In genomic region chr6:154410215-154410614, GRCh38 we compare ENCODE assay signal across 10 cellular contexts. TPM values are rescaled to one million over a fixed set of nuclear protein-coding genes. Genes with fewer than 3 reads are reported as not detected.
DNase-seq lines count a peak whose midpoint lies in the region; ATAC-seq and TF ChIP-seq lines count a peak whose summit lies in the region.
"Had no signal": no experiment of that assay in that cellular context is flagged by ENCODE, and none has a peak within 500 bp of the region (broad histone marks: within the 10 kb centered on the region; RNA-seq: fewer than 3 reads in every experiment).

No MANE protein-coding gene starts in this region.

- H4K20me1 ChIP-seq in SK-N-SH (ENCODE audit: insufficient read depth), result no peaks in the 10 kb centered on the region

- H2AFZ ChIP-seq in SK-N-SH (ENCODE audit: low read depth), result peak overlapping the region; percentile 89; the same call in 1 of the 2 replicates
- H2AFZ ChIP-seq in parathyroid adenoma, result no peak overlapping the region

- H3K27ac ChIP-seq in AG04450 (ENCODE audit: low read depth, low read length) (peak overlapping the region; percentile 96), SK-N-SH (ENCODE audit: low read depth in 2 of 2, low read length in 1 of 2) (peak overlapping the region; percentile 88 to 99), parathyroid adenoma (peak overlapping the region; percentile 29)

- peaks cover 12 to 16% of the 10 kb centered on the region in 2 experiments for H3K36me3 ChIP-seq in SK-N-SH (replicated peaks in 1 of 2; ENCODE audit: control insufficient read depth in 1 of 2, insufficient read depth in 2 of 2, low read length in 1 of 2)
- no peaks in the 10 kb centered on the region for H3K36me3 ChIP-seq in parathyroid adenoma (ENCODE audit: control insufficient read depth, insufficient read depth, low read length)

- CTCF ChIA-PET in AG04450 (lab: Charles Lee), result no interaction called here
- CTCF ChIA-PET in SK-N-SH (lab: Yijun Ruan, JAX), result no interaction called here

- H3K9me3 ChIP-seq in AG04450 (ENCODE audit: control insufficient read depth, insufficient read depth, low read length) (no peaks in the 10 kb centered on the region; the same call in none of the 2 replicates), SK-N-SH (no peaks in the 10 kb centered on the region), parathyroid adenoma (ENCODE audit: control insufficient read depth, low read length) (no peaks in the 10 kb centered on the region), T-helper 17 cell (ENCODE audit: control insufficient read depth, low read length, poor library complexity, severe bottlenecking) (no peaks in the 10 kb centered on the region)

- H3K4me3 Mint-ChIP-seq in T-helper 17 cell, result no peak overlapping the region

- H3K27me3 Mint-ChIP-seq in T-helper 17 cell, result peaks cover 44% of the 10 kb centered on the region

- no peak overlapping the region for H3K27ac Mint-ChIP-seq in T-helper 17 cell

- H3F3A ChIP-seq in SK-N-SH (replicated peaks; ENCODE audit: insufficient read depth), result peaks cover 25% of the 10 kb centered on the region

- H3K9ac ChIP-seq in SK-N-SH (peak overlapping the region; percentile 66), parathyroid adenoma (no peak overlapping the region)

- no peak for TF ChIP-seq CTCF in AG04450 (IDR thresholded peaks at IDR 0.05; ENCODE audit: low read depth, low read length)
- TF ChIP-seq CTCF in SK-N-SH (IDR thresholded peaks at IDR 0.05), result no peak
- TF ChIP-seq CTCF in parathyroid adenoma (IDR thresholded peaks at IDR 0.05), result no peak

- H3K79me2 ChIP-seq in SK-N-SH (ENCODE audit: insufficient read depth) (no peaks in the 10 kb centered on the region), parathyroid adenoma (no peaks in the 10 kb centered on the region)

- 47% methylated on average over 6 of the region's 6 CpGs for WGBS in SK-N-SH (ENCODE audit: low lambda C conversion rate)

- H3K4me3 ChIP-seq in AG04450 (ENCODE audit: low read depth, low read length), result no peak overlapping the region
- H3K4me3 ChIP-seq in SK-N-SH (ENCODE audit: low read depth in 2 of 2, low read length in 1 of 2), result no peak overlapping the region
- H3K4me3 ChIP-seq in parathyroid adenoma (ENCODE audit: low read depth, low read length), result no peak overlapping the region

- no peak for TF ChIP-seq RAD21 in SK-N-SH (IDR thresholded peaks at IDR 0.05; ENCODE audit: low read length)

- POLR2A ChIA-PET in AG04450 (lab: Yijun Ruan, JAX) (no interaction called here), SK-N-SH (lab: Yijun Ruan, JAX) (no interaction called here)

- no peak for DNase-seq in AG04450 (ENCODE audit: low read depth, low spot score)
- no peak for DNase-seq in SK-N-SH
- no peak for DNase-seq in Right ventricle myocardium superior
- no peak for DNase-seq in retina
- no peak for DNase-seq in NCI-H1105 treated with DMSO at 0.1 percent for 48 hours (lab: John Stamatoyannopoulos, UW)
- no peak for DNase-seq in T-helper 17 cell
- DNase-seq: MM.1S had no signal

- no peaks in the 10 kb centered on the region for H3K9me2 ChIP-seq in SK-N-SH

- H3K27me3 ChIP-seq in AG04450 (ENCODE audit: control insufficient read depth, insufficient read depth, low read length) (no peaks in the 10 kb centered on the region), SK-N-SH (ENCODE audit: insufficient read depth) (no peaks in the 10 kb centered on the region), parathyroid adenoma (ENCODE audit: control insufficient read depth, insufficient read depth, low read length) (no peaks in the 10 kb centered on the region)

- peak; percentile 30 for ATAC-seq in Right ventricle myocardium superior (ENCODE audit: poor library complexity)
- no peak for ATAC-seq in GM21723 (IDR thresholded peaks at IDR 0.05; ENCODE audit: unreplicated experiment)
- ATAC-seq in T-helper 17 cell, result no peak

- no peaks in the 10 kb centered on the region for H3K36me3 Mint-ChIP-seq in T-helper 17 cell (ENCODE audit: low read depth)
- H3K36me3 Mint-ChIP-seq: activated naive CD4-positive, alpha-beta T cell treated with anti-CD3 and anti-CD28 coated beads, Interleukin-2, amount 50 U/mL, for 72 hours had no signal

- H3K4me2 ChIP-seq in SK-N-SH (peak overlapping the region; percentile 66; the same call in 1 of the 2 replicates), parathyroid adenoma (ENCODE audit: low read length) (no peak overlapping the region)

- intact Hi-C loops in Right ventricle myocardium superior (cut with DNase I), result loop anchor here (10.0 kb wide), 1 partner anchor 95 kb away; no protein-coding TSS in a partner anchor

- H3K4me1 ChIP-seq in SK-N-SH (ENCODE audit: control insufficient read depth in 1 of 2, insufficient read depth in 2 of 2, low read depth in 1 of 2, low read length in 1 of 2), result peaks cover 2 to 25% of the 10 kb centered on the region in 2 experiments; a peak in 3 of 4 replicates
- peaks cover 8% of the 10 kb centered on the region for H3K4me1 ChIP-seq in parathyroid adenoma

- TF ChIP-seq EP300 in SK-N-SH (IDR thresholded peaks at IDR 0.05; ENCODE audit: borderline replicate concordance in 1 of 2, low read depth in 1 of 2, low read length in 1 of 2), result no peak

- peaks cover 3% of the 10 kb centered on the region for H3K4me1 Mint-ChIP-seq in T-helper 17 cell

TF ChIP-seq in SK-N-SH, 30 proteins besides CTCF, POLR2A, EP300 and RAD21:
- TF ChIP-seq REST (IDR thresholded peaks at IDR 0.05; ENCODE audit: low read depth, low read length), result no peak
- no peak for TF ChIP-seq SMC3 (IDR thresholded peaks at IDR 0.05; ENCODE audit: low read depth, low read length)
- TF ChIP-seq TAF1 (IDR thresholded peaks at IDR 0.05; ENCODE audit: borderline replicate concordance, low read depth, low read length), result no peak
- TF ChIP-seq PBX3 (IDR thresholded peaks at IDR 0.05), result no peak
- TF ChIP-seq MAX (IDR thresholded peaks at IDR 0.05; ENCODE audit: low read depth), result no peak

RNA-seq across cellular contexts. Expression of gene IPCEF1, which starts 53.6 kb away (rescaled TPM):
- polyA plus RNA-seq in AG04450 (2011; rRNA removed) (0.35 and 0.66 TPM in 2 replicates), SK-N-SH (2012; rRNA removed) (not detected in 2 replicates)
- 0.41 and 0.56 TPM in 2 replicates for polyA minus RNA-seq in AG04450 (2011; rRNA and poly(A)+ RNA removed)
- polyA plus RNA-seq in SK-N-SH (2012; cell fraction: cytosol; rRNA removed), result 0.01 and 0.06 TPM in 2 replicates
- polyA plus RNA-seq in SK-N-SH (2012; cell fraction: nucleus; rRNA removed), result 0.01 TPM in 2 replicates
- total RNA-seq in Right ventricle myocardium superior (1.3 TPM), T-helper 17 cell (10 to 100 TPM; 50.4 to 63.1 TPM)

Comparison
In these comparisons a context has a peak if more than half of its experiments do, and no peak if none do; other contexts are left out.
1. H3K27ac ChIP-seq: peak in every context shown above with its lines; median percentile 96 in AG04450; 94 in SK-N-SH; 29 in parathyroid adenoma.
2. RNA of gene IPCEF1, which starts 53.6 kb away (total RNA-seq): 50.4 to 63.1 TPM in T-helper 17 cell; 1.3 TPM in Right ventricle myocardium superior (single experiment); every median in the first group is over 10 times any median in the second.